ENCODE assay signal across 9 cellular contexts in genomic region chr10:13613519-13613918, GRCh38. TPM values are rescaled to one million over a fixed set of nuclear protein-coding genes. Genes with fewer than 3 reads are reported as not detected.
A peak's percentile ranks its signal among the peaks of the same experiment; 100 is the strongest.
DNase-seq lines count a peak whose midpoint lies in the region; ATAC-seq, FAIRE-seq and TF ChIP-seq lines count a peak whose summit lies in the region.
"Had no signal": no experiment of that assay in that cellular context is flagged by ENCODE, and none has a peak within 500 bp of the region (broad histone marks: within the 10 kb centered on the region; RNA-seq: fewer than 3 reads in every experiment).

No MANE protein-coding gene starts in this region.

- FAIRE-seq in HTR-8/SVneo (lab: Jason Lieb, UNC) (peak; percentile 46), GM12878 (lab: Jason Lieb, UNC) (no peak)

- no peak overlapping the region for H3K4me3 ChIP-seq in GM12878
- no peak overlapping the region for H3K4me3 ChIP-seq in ovary

- POLR2A ChIA-PET in GM12878 (lab: Charles Lee), result no interaction called here
- POLR2A ChIA-PET in activated CD8-positive, alpha-beta T cell treated with anti-CD3 and anti-CD28 coated beads for 36 hours (lab: Charles Lee), result interaction anchor here (1.0 kb wide), 1 partner anchor 28 kb away, joined by 3 read pairs; no protein-coding TSS in a partner anchor

- no peak overlapping the region for H2AFZ ChIP-seq in GM12878 (ENCODE audit: control insufficient read depth, low read depth, low read length)

- H3K4me1 Mint-ChIP-seq in activated CD8-positive, alpha-beta T cell treated with anti-CD3 and anti-CD28 coated beads for 36 hours (ENCODE audit: low read depth), result no peaks in the 10 kb centered on the region

- H3K4me1 ChIP-seq in GM12878 (ENCODE audit: control insufficient read depth, insufficient read depth, low read length), result no peaks in the 10 kb centered on the region
- no peaks in the 10 kb centered on the region for H3K4me1 ChIP-seq in ovary (ENCODE audit: insufficient read depth)

- no peaks in the 10 kb centered on the region for H3K9me3 Mint-ChIP-seq in activated CD8-positive, alpha-beta T cell treated with anti-CD3 and anti-CD28 coated beads for 36 hours

- no peak for TF ChIP-seq EP300 in GM12878 (IDR thresholded peaks at IDR 0.05; ENCODE audit: borderline replicate concordance in 1 of 2, control insufficient read depth in 1 of 2, low read depth in 2 of 2, low read length in 2 of 2)
- TF ChIP-seq EP300 in ovary (IDR thresholded peaks at IDR 0.05), result no peak

- SMC1A ChIA-PET in GM12878 (lab: Charles Lee; ENCODE audit: uncharacterized antibody, unreplicated experiment), result interaction anchor here (0.8 to 1.5 kb wide), 4 partner anchors 8 to 164 kb away, joined by 3 to 5 read pairs (median 4); no protein-coding TSS in a partner anchor

- H3K9ac ChIP-seq in GM12878 (ENCODE audit: control insufficient read depth, insufficient read depth, low read length), result no peak overlapping the region

- H3K27ac ChIP-seq in GM12878 (ENCODE audit: control insufficient read depth, insufficient read depth) (no peak overlapping the region), ovary (no peak overlapping the region)

- no peak overlapping the region for H3K4me2 ChIP-seq in GM12878 (ENCODE audit: control insufficient read depth, insufficient read depth)

- intact Hi-C loops in GM12878 (cut with micrococcal nuclease; ENCODE audit: unreplicated experiment), result loop anchor here (1.0 kb wide), 1 partner anchor 165 kb away; no protein-coding TSS in a partner anchor
- intact Hi-C loops in ovary (cut with DNase I), result loop anchor here in 1 of 4 donors (10.0 kb wide), 1 partner anchor 161 kb away; no protein-coding TSS in a partner anchor
- intact Hi-C loops in activated CD8-positive, alpha-beta T cell treated with anti-CD3 and anti-CD28 coated beads for 36 hours (cut with micrococcal nuclease), result no loop called here

- H3K9me3 ChIP-seq in GM12878 (replicated peaks; ENCODE audit: control insufficient read depth, insufficient read depth, low read length) (no peaks in the 10 kb centered on the region), ovary (no peaks in the 10 kb centered on the region)

- H3K79me2 ChIP-seq in GM12878 (ENCODE audit: control insufficient read depth, insufficient read depth, low read length), result no peaks in the 10 kb centered on the region

- no peak for TF ChIP-seq POLR2A in GM12878 (IDR thresholded peaks at IDR 0.05; ENCODE audit: low read depth, low read length)
- no peak for TF ChIP-seq POLR2A in ovary (IDR thresholded peaks at IDR 0.05)

- TF ChIP-seq CTCF in GM12878 (IDR thresholded peaks at IDR 0.05 in 2 of 3, conservative IDR thresholded peaks at IDR 0.05 in 1 of 3; ENCODE audit: control insufficient read depth in 2 of 3, extremely low read depth in 1 of 3, insufficient read depth in 1 of 3, low read depth in 3 of 3, low read length in 3 of 3), result peak; percentile 7 to 25 (median 23); a peak in 2 of 6 replicates
- no peak for TF ChIP-seq CTCF in ovary (IDR thresholded peaks at IDR 0.05)
- TF ChIP-seq CTCF in activated CD8-positive, alpha-beta T cell treated with anti-CD3 and anti-CD28 coated beads for 36 hours (IDR thresholded peaks at IDR 0.05), result no peak

- DNase-seq in AG08396 (ENCODE audit: low spot score), result peak; percentile 19
- DNase-seq in HTR-8/SVneo (ENCODE audit: insufficient read length, low spot score), result peak; percentile 46
- no peak for DNase-seq in GM12878 (ENCODE audit: low read depth, low spot score)
- DNase-seq in kidney tubule cell (ENCODE audit: low spot score), result peak; percentile 26
- no peak for DNase-seq in ovary
- DNase-seq in GDM1 (lab: John Stamatoyannopoulos, UW), result no peak
- DNase-seq in activated CD8-positive, alpha-beta T cell treated with anti-CD3 and anti-CD28 coated beads for 36 hours, result no peak
- no peak for DNase-seq in NCI-H446 treated with DMSO at 0.1 percent for 48 hours (lab: John Stamatoyannopoulos, UW)
- DNase-seq: stimulated activated CD4-positive, alpha-beta T cell treated with anti-CD3 and anti-CD28 coated beads, Interleukin-12 subunit alpha, Interleukin-12 subunit beta, amount 100 ng/mL, for 4 hours had no signal

- 80% methylated on average over 5 of the region's 5 CpGs for WGBS in GM12878 (ENCODE audit: insufficient coverage, insufficient replicate concordance, low lambda C conversion rate, missing lambda C conversion rate)
- 22 to 27% (median 22%) methylated on average over 5 of the region's 5 CpGs for WGBS in ovary, 3 donors

- H4K20me1 ChIP-seq in GM12878 (ENCODE audit: control insufficient read depth, insufficient read depth), result no peaks in the 10 kb centered on the region

- H3K27ac Mint-ChIP-seq in activated CD8-positive, alpha-beta T cell treated with anti-CD3 and anti-CD28 coated beads for 36 hours, result no peak overlapping the region

- peaks cover 42% of the 10 kb centered on the region for H3K36me3 Mint-ChIP-seq in activated CD8-positive, alpha-beta T cell treated with anti-CD3 and anti-CD28 coated beads for 36 hours (ENCODE audit: low read depth)

- RAD21 ChIA-PET in GM12878 (lab: Charles Lee; ENCODE audit: unreplicated experiment), result no interaction called here

- CTCF ChIA-PET in GM12878 (lab: Yijun Ruan, JAX), result interaction anchor here (0.6 to 3.7 kb wide), 13 partner anchors 9 to 1349 kb away, joined by 3 to 19 read pairs (median 4); no protein-coding TSS in a partner anchor
- CTCF ChIA-PET in activated CD8-positive, alpha-beta T cell treated with anti-CD3 and anti-CD28 coated beads for 36 hours (lab: Charles Lee), result interaction anchor here (0.8 to 1.0 kb wide), 5 partner anchors 10 to 108 kb away, joined by 3 to 4 read pairs (median 3); no protein-coding TSS in a partner anchor

- in situ Hi-C loops in GM12878 (cut with MboI), result no loop called here

- H3K36me3 ChIP-seq in GM12878 (ENCODE audit: control insufficient read depth in 2 of 2, insufficient read depth in 2 of 2, low read length in 1 of 2) (peaks cover 0 to 28% of the 10 kb centered on the region in 2 experiments; a peak in 3 of 4 replicates), ovary (no peaks in the 10 kb centered on the region)

- TF ChIP-seq RAD21 in GM12878 (IDR thresholded peaks at IDR 0.05; ENCODE audit: insufficient read depth, low read depth, low read length), result peak; percentile 42

- H3K27me3 ChIP-seq in GM12878 (replicated peaks in 1 of 2; ENCODE audit: control insufficient read depth in 2 of 2, insufficient read depth in 2 of 2, low read length in 1 of 2), result no peaks in the 10 kb centered on the region
- H3K27me3 ChIP-seq in ovary, result no peaks in the 10 kb centered on the region

- H3K4me3 Mint-ChIP-seq in activated CD8-positive, alpha-beta T cell treated with anti-CD3 and anti-CD28 coated beads for 36 hours, result no peak overlapping the region

- no TSS peak for BruUV-seq in GM12878 (replicated peaks; lab: Mats Ljungman, UMichigan)

- peak; percentile 33; the same call in 2 of the 3 replicates for ATAC-seq in GM12878
- ATAC-seq in activated CD8-positive, alpha-beta T cell treated with anti-CD3 and anti-CD28 coated beads for 36 hours, result no peak

- no peaks in the 10 kb centered on the region for H3K27me3 Mint-ChIP-seq in activated CD8-positive, alpha-beta T cell treated with anti-CD3 and anti-CD28 coated beads for 36 hours

TF ChIP-seq in GM12878, 131 proteins besides CTCF, POLR2A, EP300 and RAD21:
- TF ChIP-seq CHD1 (IDR thresholded peaks at IDR 0.05; ENCODE audit: low read depth, low read length) (no peak), SMC3 (IDR thresholded peaks at IDR 0.05; ENCODE audit: borderline replicate concordance, low read length) (peak; percentile 29; the same call in 1 of the 2 replicates), ZSCAN29 (IDR thresholded peaks at IDR 0.05) (no peak)

RNA-seq across cellular contexts. Expression of gene PRPF18, which starts 26.8 kb away (rescaled TPM):
- total RNA-seq in GM12878 (2013; cell fraction: nucleolus; rRNA removed), result 59.9 and 63.3 TPM in 2 replicates
- 16.5 and 22.2 TPM in 2 replicates for total RNA-seq in GM12878 (2014; rRNA removed)
- 35.3 and 36.2 TPM in 2 replicates for total RNA-seq in GM12878 (2014; rRNA removed; fragmentation: Illumina TruSeq; extraction: Trizol)
- total RNA-seq in GM12878 (2021), result 15.6 and 16.0 TPM in 2 replicates
- polyA plus RNA-seq in GM12878 (2011; ENCODE audit: low read depth), result 13.1 TPM
- polyA plus RNA-seq in GM12878 (2011; rRNA removed), result 22.1 and 39.7 TPM in 2 replicates
- 7.6 and 7.7 TPM in 2 replicates for polyA plus RNA-seq in GM12878 (2011; cell fraction: cytosol; rRNA removed)
- 8.4 and 14.6 TPM in 2 replicates for polyA plus RNA-seq in GM12878 (2011; cell fraction: nucleus; rRNA removed)
- 15.8 and 16.7 TPM in 2 replicates for polyA plus RNA-seq in GM12878 (2012)
- polyA plus RNA-seq in GM12878 (2014; fragmentation: Illumina TruSeq; extraction: Trizol), result 35.4 and 43.0 TPM in 2 replicates
- 10 to 100 TPM; 28.6 to 35.8 TPM for polyA plus RNA-seq in GM12878 (2014; fragmentation: Nextera tagmentation; extraction: Ambion mirVana)
- 15.3 and 19.3 TPM in 2 replicates for polyA plus RNA-seq in GM12878 (2014; rRNA removed)
- 10 to 100 TPM; 28.9 to 30.7 TPM for polyA plus RNA-seq in GM12878 (2016; fragmentation: Nextera tagmentation; extraction: Ambion mirVana)
- polyA minus RNA-seq in GM12878 (2011; rRNA and poly(A)+ RNA removed), result 5.8 and 8.1 TPM in 2 replicates
- 3.8 and 5.7 TPM in 2 replicates for polyA minus RNA-seq in GM12878 (2011; cell fraction: cytosol; rRNA and poly(A)+ RNA removed)
- polyA minus RNA-seq in GM12878 (2011; cell fraction: nucleus; rRNA and poly(A)+ RNA removed), result 7.5 and 15.1 TPM in 2 replicates
- total RNA-seq in ovary, result 10 to 100 TPM; 16.7 to 22.4 (median 20.1) TPM
- polyA plus RNA-seq in ovary, result 10 to 100 TPM; 13.0 to 17.7 TPM
- total RNA-seq in activated CD8-positive, alpha-beta T cell treated with anti-CD3 and anti-CD28 coated beads for 36 hours, result 10 to 100 TPM; 17.9 to 18.4 TPM

Comparison
In these comparisons a context has a peak if more than half of its experiments do, and no peak if none do; other contexts are left out.
1. DNase-seq: peak in AG08396 (single experiment), HTR-8/SVneo (single experiment) and kidney tubule cell (single experiment); none in GM12878 (single experiment), ovary (0 of 5), GDM1 (single experiment), activated CD8-positive, alpha-beta T cell treated with anti-CD3 and anti-CD28 coated beads for 36 hours (single experiment) and NCI-H446 treated with DMSO at 0.1 percent for 48 hours (single experiment).
2. CTCF ChIP-seq: peak in GM12878 (3 of 3); none in ovary (0 of 3) and activated CD8-positive, alpha-beta T cell treated with anti-CD3 and anti-CD28 coated beads for 36 hours (single experiment).